Comparison of ENCODE assay signal across 25 cellular contexts in the genomic region with DNA sequence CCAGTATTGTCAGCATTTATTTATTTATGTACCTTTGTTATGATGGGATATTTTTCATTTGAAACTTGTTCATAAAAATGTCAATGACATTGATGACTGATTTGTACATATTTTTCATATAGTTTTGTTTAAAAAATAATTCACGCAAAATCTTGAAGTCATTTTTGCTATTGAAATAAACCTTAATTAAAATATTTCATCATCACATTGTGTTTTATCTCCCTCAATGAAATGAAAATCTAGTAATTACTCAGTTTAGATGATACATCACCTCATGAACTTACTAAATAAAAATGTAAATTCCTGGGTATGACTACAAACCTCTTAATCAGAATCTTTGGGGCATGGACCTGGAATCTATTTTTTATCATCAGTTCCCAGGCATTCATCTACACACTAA.
"Had no signal": no experiment of that assay in that cellular context is flagged by ENCODE, and none has a peak within 500 bp of the region (broad histone marks: within the 10 kb centered on the region; RNA-seq: fewer than 3 reads in every experiment).

No MANE protein-coding gene starts in this region.

- ATAC-seq: left colon; left lung; lower lobe of right lung; naive thymus-derived CD8-positive, alpha-beta T cell; pancreas; stimulated activated effector memory CD8-positive, alpha-beta T cell treated with anti-CD3 and anti-CD28 coated beads, Interleukin-12 subunit alpha, Interleukin-12 subunit beta, amount 100 ng/mL, for 72 hours; upper lobe of right lung had no signal

- H3K9me3 Mint-ChIP-seq: naive thymus-derived CD8-positive, alpha-beta T cell; nephron; neural crest cell; stimulated activated effector memory CD8-positive, alpha-beta T cell treated with anti-CD3 and anti-CD28 coated beads, Interleukin-12 subunit alpha, Interleukin-12 subunit beta, amount 100 ng/mL, for 72 hours; stimulated activated naive CD8-positive, alpha-beta T cell treated with anti-CD3 and anti-CD28 coated beads, Interleukin-15, Interleukin-2, amounts not matched to agents 100 ng/mL and 50 ng/mL, for 24 hours had no signal

- H3K4me3 Mint-ChIP-seq: naive thymus-derived CD8-positive, alpha-beta T cell; nephron; neural crest cell; stimulated activated effector memory CD8-positive, alpha-beta T cell treated with anti-CD3 and anti-CD28 coated beads, Interleukin-12 subunit alpha, Interleukin-12 subunit beta, amount 100 ng/mL, for 72 hours; stimulated activated naive CD8-positive, alpha-beta T cell treated with anti-CD3 and anti-CD28 coated beads, Interleukin-15, Interleukin-2, amounts not matched to agents 100 ng/mL and 50 ng/mL, for 24 hours had no signal

- H3K27ac Mint-ChIP-seq: naive thymus-derived CD8-positive, alpha-beta T cell; nephron; stimulated activated effector memory CD8-positive, alpha-beta T cell treated with anti-CD3 and anti-CD28 coated beads, Interleukin-12 subunit alpha, Interleukin-12 subunit beta, amount 100 ng/mL, for 72 hours; stimulated activated naive CD8-positive, alpha-beta T cell treated with anti-CD3 and anti-CD28 coated beads, Interleukin-15, Interleukin-2, amounts not matched to agents 100 ng/mL and 50 ng/mL, for 24 hours had no signal

- FAIRE-seq: keratinocyte, pancreas, small intestine, urothelium cell line had no signal

- H3K4me1 Mint-ChIP-seq: nephron; neural crest cell; stimulated activated effector memory CD8-positive, alpha-beta T cell treated with anti-CD3 and anti-CD28 coated beads, Interleukin-12 subunit alpha, Interleukin-12 subunit beta, amount 100 ng/mL, for 72 hours had no signal

- DNase-seq: hippocampal formation; left colon; left lung; lower lobe of right lung; mammary epithelial cell; mesenchymal stem cell; naive thymus-derived CD8-positive, alpha-beta T cell; nucleus accumbens; pancreas; retina; right cardiac atrium; sigmoid colon; small intestine; spleen; stimulated activated CD4-positive, alpha-beta T cell treated with anti-CD3 and anti-CD28 coated beads, Interleukin-4, amount 100 ng/mL, for 24 hours; stimulated activated naive CD4-positive, alpha-beta T cell; tibial artery; trophoblast cell; upper lobe of right lung had no signal

- H3K27me3 Mint-ChIP-seq: naive thymus-derived CD8-positive, alpha-beta T cell; stimulated activated naive CD8-positive, alpha-beta T cell treated with anti-CD3 and anti-CD28 coated beads, Interleukin-15, Interleukin-2, amounts not matched to agents 100 ng/mL and 50 ng/mL, for 24 hours had no signal
